ENCODE assay signal across 14 cellular contexts in genomic region chr17:17771498-17772201, GRCh38.
"Had no signal": no experiment of that assay in that cellular context is flagged by ENCODE, and none has a peak within 500 bp of the region (broad histone marks: within the 10 kb centered on the region; RNA-seq: fewer than 3 reads in every experiment).

No MANE protein-coding gene starts in this region.

- H3K4me3 ChIP-seq: prostate gland, thoracic aorta, vagina had no signal

- DNase-seq: activated CD4-positive, alpha-beta memory T cell treated with anti-CD3 and anti-CD28 coated beads, Interleukin-2, amount 10 ng/mL, durations not matched to agents 7 days and 5 days; activated gamma-delta T cell treated with Interleukin-2 at 50 U/mL for 16 hours; activated naive CD8-positive, alpha-beta T cell treated with anti-CD3 and anti-CD28 coated beads for 36 hours; activated T-cell treated with anti-CD3 and anti-CD28 coated beads, Interleukin-2, amount 50 U/mL, for 48 hours; anterior cingulate cortex; midbrain; naive B cell; stimulated activated CD4-positive, alpha-beta T cell treated with anti-CD3 and anti-CD28 coated beads, Interleukin-12 subunit alpha, Interleukin-12 subunit beta, amount 100 ng/mL, for 4 hours; stimulated activated CD8-positive, alpha-beta memory T cell treated with anti-CD3 and anti-CD28 coated beads, Interleukin-4, amount 100 ng/mL, for 48 hours; stimulated activated naive CD8-positive, alpha-beta T cell treated with anti-CD3 and anti-CD28 coated beads, Interleukin-15, amount 100 ng/mL, for 72 hours had no signal

- H3K36me3 Mint-ChIP-seq: activated naive CD8-positive, alpha-beta T cell treated with anti-CD3 and anti-CD28 coated beads for 36 hours; naive B cell had no signal

- H3K27me3 ChIP-seq: vagina had no signal

- H3K27me3 Mint-ChIP-seq: activated CD4-positive, alpha-beta memory T cell treated with anti-CD3 and anti-CD28 coated beads, Interleukin-2, amount 10 ng/mL, durations not matched to agents 7 days and 5 days; activated naive CD8-positive, alpha-beta T cell treated with anti-CD3 and anti-CD28 coated beads for 36 hours; naive B cell; stimulated activated naive CD8-positive, alpha-beta T cell treated with anti-CD3 and anti-CD28 coated beads, Interleukin-15, amount 100 ng/mL, for 72 hours had no signal

- H3K9me3 ChIP-seq: prostate gland, thoracic aorta, vagina had no signal

- H3K27ac Mint-ChIP-seq: activated CD4-positive, alpha-beta memory T cell treated with anti-CD3 and anti-CD28 coated beads, Interleukin-2, amount 10 ng/mL, durations not matched to agents 7 days and 5 days; activated naive CD8-positive, alpha-beta T cell treated with anti-CD3 and anti-CD28 coated beads for 36 hours; stimulated activated naive CD8-positive, alpha-beta T cell treated with anti-CD3 and anti-CD28 coated beads, Interleukin-15, amount 100 ng/mL, for 72 hours; T-helper 2 cell treated with Interferon-gamma antibody and Interleukin-4, amounts not matched to agents 5 μg/mL and 100 μg/mL, for 36 hours had no signal

- H3K9me3 Mint-ChIP-seq: activated CD4-positive, alpha-beta memory T cell treated with anti-CD3 and anti-CD28 coated beads, Interleukin-2, amount 10 ng/mL, durations not matched to agents 7 days and 5 days; activated naive CD8-positive, alpha-beta T cell treated with anti-CD3 and anti-CD28 coated beads for 36 hours; naive B cell; stimulated activated naive CD8-positive, alpha-beta T cell treated with anti-CD3 and anti-CD28 coated beads, Interleukin-15, amount 100 ng/mL, for 72 hours; T-helper 2 cell treated with Interferon-gamma antibody and Interleukin-4, amounts not matched to agents 5 μg/mL and 100 μg/mL, for 36 hours had no signal

- H3K36me3 ChIP-seq: prostate gland, thoracic aorta, vagina had no signal

- H3K4me1 Mint-ChIP-seq: activated CD4-positive, alpha-beta memory T cell treated with anti-CD3 and anti-CD28 coated beads, Interleukin-2, amount 10 ng/mL, durations not matched to agents 7 days and 5 days had no signal

- H3K27ac ChIP-seq: thoracic aorta had no signal

- H3K4me3 Mint-ChIP-seq: activated CD4-positive, alpha-beta memory T cell treated with anti-CD3 and anti-CD28 coated beads, Interleukin-2, amount 10 ng/mL, durations not matched to agents 7 days and 5 days; activated naive CD8-positive, alpha-beta T cell treated with anti-CD3 and anti-CD28 coated beads for 36 hours; naive B cell; stimulated activated naive CD8-positive, alpha-beta T cell treated with anti-CD3 and anti-CD28 coated beads, Interleukin-15, amount 100 ng/mL, for 72 hours; T-helper 2 cell treated with Interferon-gamma antibody and Interleukin-4, amounts not matched to agents 5 μg/mL and 100 μg/mL, for 36 hours had no signal
